17 cellular contexts compared by ENCODE assay signal in genomic region chr6:74891358-74891811, GRCh38.
DNase-seq lines count a peak whose midpoint lies in the region; ATAC-seq, FAIRE-seq and TF ChIP-seq lines count a peak whose summit lies in the region.
"Had no signal": no experiment of that assay in that cellular context is flagged by ENCODE, and none has a peak within 500 bp of the region (broad histone marks: within the 10 kb centered on the region; RNA-seq: fewer than 3 reads in every experiment).

No MANE protein-coding gene starts in this region.

- H3K27ac ChIP-seq in left lung (no peak overlapping the region), stomach (peak overlapping the region in 3 of 5 donors; percentile 2 to 33 (median 2)), H9 (ENCODE audit: insufficient read length, low read depth, low read length) (no peak overlapping the region)
- H3K27ac ChIP-seq: upper lobe of left lung had no signal

- H2BK15ac ChIP-seq in H9 (ENCODE audit: low read depth, low read length) = no peak overlapping the region

- H2AK5ac ChIP-seq in H9 (ENCODE audit: insufficient read length, low read length) = no peak overlapping the region

- H3K9me3 ChIP-seq in left lung (no peaks in the 10 kb centered on the region), stomach (no peaks in the 10 kb centered on the region), H9 (ENCODE audit: control insufficient read depth, low read depth, low read length) (no peaks in the 10 kb centered on the region)
- H3K9me3 ChIP-seq: upper lobe of left lung had no signal

- WGBS in stomach, 5 donors = 59 to 74% (median 65%) methylated on average over 4 of the region's 4 CpGs
- WGBS in H9 (ENCODE audit: extremely low coverage, insufficient read length, low lambda C conversion rate) = no CpG with 5 or more reads among the region's 4 CpGs

- TF ChIP-seq POLR2A in stomach (IDR thresholded peaks at IDR 0.05) = no peak

- no peak overlapping the region for H3K9ac ChIP-seq in H9 (ENCODE audit: extremely low read depth, insufficient read length, low read length)

- no peak overlapping the region for H3K23ac ChIP-seq in H9 (ENCODE audit: insufficient read length, low read depth, low read length)

- H3K27me3 Mint-ChIP-seq in H9 (ENCODE audit: low read depth) = no peaks in the 10 kb centered on the region; the same call in none of the 2 replicates
- H3K27me3 Mint-ChIP-seq: activated T-cell treated with anti-CD3 and anti-CD28 coated beads, Interleukin-2, amount 50 U/mL, for 24 hours had no signal

- H2BK5ac ChIP-seq in H9 (ENCODE audit: insufficient read length, low read length) = no peak overlapping the region

- H4K5ac ChIP-seq in H9 (ENCODE audit: insufficient read length, low read depth, low read length) = no peak overlapping the region

- no peak overlapping the region for H3K4me3 ChIP-seq in left lung
- no peak overlapping the region for H3K4me3 ChIP-seq in stomach
- H3K4me3 ChIP-seq: upper lobe of left lung had no signal

- H3T11ph ChIP-seq in H9 (ENCODE audit: low read length) = no peak overlapping the region

- H3K18ac ChIP-seq in H9 (ENCODE audit: insufficient read length, low read depth, low read length) = no peak overlapping the region

- DNase-seq in GM03348 (ENCODE audit: low spot score) (peak; percentile 59), left lung (no peak), stomach (no peak), NOMO-1 treated with dmso at 0.1 percent for 144 hours (lab: John Stamatoyannopoulos, UW; ENCODE audit: unreplicated experiment) (no peak), dermis blood vessel endothelial cell (no peak), H9 (no peak)
- DNase-seq: activated T-cell treated with anti-CD3 and anti-CD28 coated beads, Interleukin-2, amount 50 U/mL, for 24 hours; amygdala; C1 segment of cervical spinal cord; NCI-H1694; NCI-H69; stimulated activated CD4-positive, alpha-beta T cell treated with anti-CD3 and anti-CD28 coated beads, Interleukin-15, amount 100 ng/mL, for 24 hours; upper lobe of left lung had no signal

- 0 out of 7 replicates have a peak overlapping the region, but pooled peaks of 1 of the 3 experiments have one; percentile 65 for H3K27ac Mint-ChIP-seq in H9
- H3K27ac Mint-ChIP-seq: activated T-cell treated with anti-CD3 and anti-CD28 coated beads, Interleukin-2, amount 50 U/mL, for 24 hours had no signal

- no peak overlapping the region for H2BK120ac ChIP-seq in H9 (ENCODE audit: low read depth, low read length, poor library complexity, severe bottlenecking)

- H3K4ac ChIP-seq in H9 (ENCODE audit: low read depth, low read length) = no peak overlapping the region

- H3K23me2 ChIP-seq in H9 (ENCODE audit: insufficient read length, low read depth, low read length, poor library complexity, severe bottlenecking) = no peaks in the 10 kb centered on the region

- H3K14ac ChIP-seq in H9 (ENCODE audit: insufficient read depth, low read length) = no peak overlapping the region

- no peaks in the 10 kb centered on the region for H3K79me1 ChIP-seq in H9 (ENCODE audit: insufficient read depth, low read depth, low read length, poor library complexity, severe bottlenecking)

- H3K56ac ChIP-seq in H9 (ENCODE audit: insufficient read length, low read depth, low read length) = no peak overlapping the region

- H3K36me3 Mint-ChIP-seq in H9 (ENCODE audit: insufficient read depth in 1 of 3, low read depth in 3 of 3) = no peaks in the 10 kb centered on the region

- intact Hi-C loops in left lung (cut with DNase I) = no loop called here
- intact Hi-C loops in stomach (cut with DNase I; ENCODE audit: low total_unique reads) = no loop called here

- H4K8ac ChIP-seq in H9 (replicated peaks; ENCODE audit: insufficient read length, low read depth, low read length) = no peak overlapping the region

- no peak overlapping the region for H4K91ac ChIP-seq in H9 (ENCODE audit: insufficient read length, low read depth, low read length)

- H2BK20ac ChIP-seq in H9 (ENCODE audit: low read depth, low read length, poor library complexity, severe bottlenecking) = no peak overlapping the region

- TF ChIP-seq CTCF in left lung (IDR thresholded peaks at IDR 0.05) = no peak
- no peak for TF ChIP-seq CTCF in stomach (IDR thresholded peaks at IDR 0.05)
- no peak for TF ChIP-seq CTCF in H9 (conservative IDR thresholded peaks at IDR 0.05)

- H2AFZ ChIP-seq in H9 (ENCODE audit: low read length) = no peak overlapping the region

- H3K27me3 ChIP-seq in left lung (no peaks in the 10 kb centered on the region), stomach (no peaks in the 10 kb centered on the region), H9 (ENCODE audit: insufficient read depth, low read length) (no peaks in the 10 kb centered on the region)
- H3K27me3 ChIP-seq: upper lobe of left lung had no signal

- H3K4me2 ChIP-seq in H9 (ENCODE audit: insufficient read depth, insufficient read length, low read length) = no peak overlapping the region

- TF ChIP-seq EP300 in stomach (IDR thresholded peaks at IDR 0.05) = no peak

- H3K9me3 Mint-ChIP-seq in H9 = peaks cover 0 to 2% of the 10 kb centered on the region in 2 experiments; a peak in 1 of 5 replicates

- no peaks in the 10 kb centered on the region for H3K79me2 ChIP-seq in H9 (ENCODE audit: insufficient read depth, low read length)

- H3K36me3 ChIP-seq in left lung = no peaks in the 10 kb centered on the region
- H3K36me3 ChIP-seq in stomach = no peaks in the 10 kb centered on the region
- H3K36me3 ChIP-seq: upper lobe of left lung had no signal

- peak; percentile 98 for FAIRE-seq in endometrium (lab: Jason Lieb, UNC)
- FAIRE-seq: GM12892, RCC 7860 had no signal

- H3K4me3 Mint-ChIP-seq in H9 = no peak overlapping the region
- H3K4me3 Mint-ChIP-seq: activated T-cell treated with anti-CD3 and anti-CD28 coated beads, Interleukin-2, amount 50 U/mL, for 24 hours had no signal

- H3K4me1 ChIP-seq in left lung = no peaks in the 10 kb centered on the region
- peaks cover 0 to 14% (median 6%) of the 10 kb centered on the region in 4 donors for H3K4me1 ChIP-seq in stomach
- no peaks in the 10 kb centered on the region for H3K4me1 ChIP-seq in H9 (ENCODE audit: insufficient read depth, low read length)
- H3K4me1 ChIP-seq: upper lobe of left lung had no signal

- ATAC-seq in left lung = peak; percentile 33
- no peak for ATAC-seq in GM19351 (IDR thresholded peaks at IDR 0.05; ENCODE audit: unreplicated experiment)

- no peaks in the 10 kb centered on the region for H3K4me1 Mint-ChIP-seq in H9

- H4K20me1 ChIP-seq in H9 (ENCODE audit: control insufficient read depth, insufficient read depth, insufficient read length) = no peaks in the 10 kb centered on the region

- no peak overlapping the region for H2BK12ac ChIP-seq in H9 (ENCODE audit: insufficient read length, low read depth, low read length)

Comparison
In these comparisons a context has a peak if more than half of its experiments do, and no peak if none do; other contexts are left out.
1. H3K27ac ChIP-seq: peak in stomach (3 of 5); none in left lung (0 of 2) and H9 (single experiment).